Comparison of ENCODE assay signal across 10 cellular contexts in genomic region chr3:99128740-99129505, GRCh38.
DNase-seq lines count a peak whose midpoint lies in the region; ATAC-seq and TF ChIP-seq lines count a peak whose summit lies in the region.
"Had no signal": no experiment of that assay in that cellular context is flagged by ENCODE, and none has a peak within 500 bp of the region (broad histone marks: within the 10 kb centered on the region; RNA-seq: fewer than 3 reads in every experiment).

No MANE protein-coding gene starts in this region.

- H3K27ac Mint-ChIP-seq in CD4-positive, alpha-beta T cell, result no peak overlapping the region
- no peak overlapping the region for H3K27ac Mint-ChIP-seq in natural killer cell
- H3K27ac Mint-ChIP-seq: activated T-helper 17 cell treated with anti-CD3 and anti-CD28 coated beads, Interleukin-2, amount 50 U/mL, for 72 hours had no signal

- H3K27me3 ChIP-seq in MG63, result no peaks in the 10 kb centered on the region
- H3K27me3 ChIP-seq in CD4-positive, alpha-beta T cell (ENCODE audit: control insufficient read depth, insufficient read depth, low read length), result no peaks in the 10 kb centered on the region

- H3K27me3 Mint-ChIP-seq in CD4-positive, alpha-beta T cell, result no peaks in the 10 kb centered on the region
- H3K27me3 Mint-ChIP-seq in natural killer cell (ENCODE audit: low read depth in 2 of 2), result no peaks in the 10 kb centered on the region
- H3K27me3 Mint-ChIP-seq: activated T-helper 17 cell treated with anti-CD3 and anti-CD28 coated beads, Interleukin-2, amount 50 U/mL, for 72 hours had no signal

- H3K27ac ChIP-seq in CD4-positive, alpha-beta T cell (ENCODE audit: low read depth, low read length), result no peak overlapping the region

- TF ChIP-seq CTCF in CD4-positive, alpha-beta T cell (IDR thresholded peaks at IDR 0.05), result no peak
- no peak for TF ChIP-seq CTCF in natural killer cell (IDR thresholded peaks at IDR 0.05)

- H3K4me1 Mint-ChIP-seq in CD4-positive, alpha-beta T cell (ENCODE audit: low read depth), result no peaks in the 10 kb centered on the region
- no peaks in the 10 kb centered on the region for H3K4me1 Mint-ChIP-seq in natural killer cell
- H3K4me1 Mint-ChIP-seq: activated T-helper 17 cell treated with anti-CD3 and anti-CD28 coated beads, Interleukin-2, amount 50 U/mL, for 72 hours had no signal

- H3K36me3 Mint-ChIP-seq in CD4-positive, alpha-beta T cell (ENCODE audit: low read depth), result no peaks in the 10 kb centered on the region
- no peaks in the 10 kb centered on the region for H3K36me3 Mint-ChIP-seq in natural killer cell

- DNase-seq in AG08395 (ENCODE audit: low spot score), result peak; percentile 94
- DNase-seq in MG63, result peak; percentile 63
- DNase-seq in dermis blood vessel endothelial cell, result peak; percentile 92
- DNase-seq in lung microvascular endothelial cell (ENCODE audit: low read depth in 2 of 2), result peak; percentile 12 to 97
- no peak for DNase-seq in GDM1 (lab: John Stamatoyannopoulos, UW)
- DNase-seq in CD4-positive, alpha-beta T cell, result no peak
- DNase-seq in natural killer cell, result no peak
- no peak for DNase-seq in DMS79 (lab: John Stamatoyannopoulos, UW)
- DNase-seq: NCI-H524 had no signal

- POLR2A ChIA-PET in CD4-positive, alpha-beta T cell (lab: Charles Lee), result no interaction called here

- H3K4me3 Mint-ChIP-seq in CD4-positive, alpha-beta T cell, result no peak overlapping the region
- H3K4me3 Mint-ChIP-seq in natural killer cell, result no peak overlapping the region
- H3K4me3 Mint-ChIP-seq: activated T-helper 17 cell treated with anti-CD3 and anti-CD28 coated beads, Interleukin-2, amount 50 U/mL, for 72 hours had no signal

- no peak for ATAC-seq in CD4-positive, alpha-beta T cell (ENCODE audit: poor library complexity)
- no peak for ATAC-seq in natural killer cell
- ATAC-seq: activated T-helper 17 cell treated with anti-CD3 and anti-CD28 coated beads, Interleukin-2, amount 50 U/mL, for 72 hours had no signal

- H3K4me3 ChIP-seq in MG63, result no peak overlapping the region

- CTCF ChIA-PET in CD4-positive, alpha-beta T cell (lab: Charles Lee), result no interaction called here

- H3K9me3 ChIP-seq in MG63, result 0 out of 2 replicates have a peak, but pooled peaks cover 2% of the 10 kb centered on the region
- no peaks in the 10 kb centered on the region for H3K9me3 ChIP-seq in CD4-positive, alpha-beta T cell (ENCODE audit: control insufficient read depth, low read length)

- H3K9me3 Mint-ChIP-seq in CD4-positive, alpha-beta T cell, result peaks cover 2% of the 10 kb centered on the region
- peaks cover 2 to 4% of the 10 kb centered on the region in 2 donors for H3K9me3 Mint-ChIP-seq in natural killer cell
- H3K9me3 Mint-ChIP-seq: activated T-helper 17 cell treated with anti-CD3 and anti-CD28 coated beads, Interleukin-2, amount 50 U/mL, for 72 hours had no signal

- no peaks in the 10 kb centered on the region for H3K36me3 ChIP-seq in MG63

- intact Hi-C loops in CD4-positive, alpha-beta T cell (cut with DNase I, micrococcal nuclease), result no loop called here
- intact Hi-C loops in natural killer cell (cut with micrococcal nuclease), result no loop called here

Comparison
In these comparisons a context has a peak if more than half of its experiments do, and no peak if none do; other contexts are left out.
1. DNase-seq: peak in AG08395 (single experiment), MG63 (single experiment), dermis blood vessel endothelial cell (single experiment) and lung microvascular endothelial cell (2 of 2); none in GDM1 (single experiment), CD4-positive, alpha-beta T cell (0 of 10), natural killer cell (single experiment) and DMS79 (single experiment).